Comparison of ENCODE assay signal across 39 cellular contexts in the genomic region with DNA sequence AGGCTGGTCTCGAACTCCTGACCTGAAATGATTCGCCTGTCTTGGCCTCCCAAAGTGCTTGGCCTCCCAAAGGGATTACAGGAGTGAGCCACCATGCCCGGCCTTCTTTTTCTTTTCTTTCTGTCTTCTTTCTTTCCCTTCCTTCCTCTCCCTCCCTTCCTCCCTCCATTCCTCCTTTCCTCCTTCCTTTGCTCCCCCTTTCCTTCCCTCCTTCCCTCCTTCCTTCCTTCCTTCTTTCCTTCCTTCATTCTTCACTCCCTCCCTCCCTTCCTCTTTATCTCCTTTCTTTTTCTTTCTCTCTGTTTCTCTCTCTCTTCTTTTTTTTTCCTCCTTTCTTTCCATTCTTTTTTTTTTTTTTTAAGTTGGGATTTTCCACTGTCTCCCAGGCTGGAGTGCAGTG. TPM values are rescaled to one million over a fixed set of nuclear protein-coding genes. Genes with fewer than 3 reads are reported as not detected.
"Had no signal": no experiment of that assay in that cellular context is flagged by ENCODE, and none has a peak within 500 bp of the region (broad histone marks: within the 10 kb centered on the region; RNA-seq: fewer than 3 reads in every experiment).

No MANE protein-coding gene starts in this region.

- ATAC-seq: activated CD8-positive, alpha-beta T cell treated with anti-CD3 and anti-CD28 coated beads for 36 hours; activated naive CD4-positive, alpha-beta T cell treated with anti-CD3 and anti-CD28 coated beads, Interleukin-2, amount 50 U/mL, for 72 hours; activated T-cell treated with anti-CD3 and anti-CD28 coated beads, Interleukin-2, amount 50 U/mL, for 4 hours; activated T-cell treated with anti-CD3 and anti-CD28 coated beads, Interleukin-2, amount 50 U/mL, for 72 hours; activated T-helper 17 cell treated with anti-CD3 and anti-CD28 coated beads, Interleukin-2, amount 50 U/mL, for 72 hours; body of pancreas had no signal

- FAIRE-seq: astrocyte, bronchial epithelial cell, TTC549 had no signal

- H3K27ac ChIP-seq: adrenal gland, body of pancreas, brain microvascular endothelial cell, cardiac muscle cell, VCaP had no signal

- H3K36me3 ChIP-seq: brain microvascular endothelial cell, cardiac muscle cell had no signal

- H3K9me3 ChIP-seq: adrenal gland, body of pancreas had no signal

- H3K27me3 ChIP-seq: adrenal gland, body of pancreas had no signal

- H3K4me3 ChIP-seq: adrenal gland, body of pancreas, cardiac muscle cell had no signal

- H3K36me3 Mint-ChIP-seq: activated CD4-positive, alpha-beta memory T cell treated with anti-CD3 and anti-CD28 coated beads for 36 hours; activated naive CD4-positive, alpha-beta T cell treated with anti-CD3 and anti-CD28 coated beads, Interleukin-2, amount 50 U/mL, for 72 hours; activated naive CD8-positive, alpha-beta T cell treated with anti-CD3 and anti-CD28 coated beads for 36 hours had no signal

- H3K9me3 Mint-ChIP-seq: activated B cell treated with CpG ODN at 0.5 μM for 24 hours; activated CD4-positive, alpha-beta memory T cell treated with anti-CD3 and anti-CD28 coated beads for 36 hours; activated CD4-positive, alpha-beta T cell treated with anti-CD3 and anti-CD28 coated beads, Interleukin-2, amount 10 ng/mL, durations not matched to agents 24 days and 14 days; activated CD8-positive, alpha-beta T cell treated with anti-CD3 and anti-CD28 coated beads for 36 hours; activated naive CD4-positive, alpha-beta T cell treated with anti-CD3 and anti-CD28 coated beads, Interleukin-2, amount 10 ng/mL, durations not matched to agents 7 days and 5 days; activated naive CD4-positive, alpha-beta T cell treated with anti-CD3 and anti-CD28 coated beads, Interleukin-2, amount 50 U/mL, for 72 hours; activated naive CD8-positive, alpha-beta T cell treated with anti-CD3 and anti-CD28 coated beads for 36 hours; activated T-cell treated with anti-CD3 and anti-CD28 coated beads, Interleukin-2, amount 50 U/mL, for 4 hours; activated T-cell treated with anti-CD3 and anti-CD28 coated beads, Interleukin-2, amount 50 U/mL, for 72 hours; activated T-helper 1 cell treated with anti-CD3 and anti-CD28 coated beads, Interleukin-12 subunit alpha, Interleukin-12 subunit beta, Interleukin-2, Interleukin-4 antibody, amounts not matched to agents 30 ng/mL and 10 ng/mL and 1 ng/mL, durations not matched to agents 14 hours and 24 hours and 36 hours; activated T-helper 17 cell treated with anti-CD3 and anti-CD28 coated beads, Interleukin-2, amount 50 U/mL, for 72 hours; central memory CD8-positive, alpha-beta T cell; T-helper 1 cell treated with Interleukin-12 subunit alpha and Interleukin-12 subunit beta and Interleukin-4 antibody, amounts not matched to agents 30 μg/mL and 1 μg/mL, for 36 hours; T-helper 2 cell treated with Interferon-gamma antibody and Interleukin-4, amounts not matched to agents 5 μg/mL and 100 μg/mL, for 36 hours had no signal

- H3K27ac Mint-ChIP-seq: activated B cell treated with CpG ODN at 0.5 μM for 24 hours; activated CD4-positive, alpha-beta memory T cell treated with anti-CD3 and anti-CD28 coated beads for 36 hours; activated CD4-positive, alpha-beta T cell treated with anti-CD3 and anti-CD28 coated beads, Interleukin-2, amount 10 ng/mL, durations not matched to agents 24 days and 14 days; activated CD8-positive, alpha-beta T cell treated with anti-CD3 and anti-CD28 coated beads for 36 hours; activated naive CD4-positive, alpha-beta T cell treated with anti-CD3 and anti-CD28 coated beads, Interleukin-2, amount 10 ng/mL, durations not matched to agents 7 days and 5 days; activated naive CD8-positive, alpha-beta T cell treated with anti-CD3 and anti-CD28 coated beads for 36 hours; activated T-cell treated with anti-CD3 and anti-CD28 coated beads, Interleukin-2, amount 50 U/mL, for 72 hours; activated T-helper 17 cell treated with anti-CD3 and anti-CD28 coated beads, Interleukin-2, amount 50 U/mL, for 72 hours; T-helper 1 cell treated with Interleukin-12 subunit alpha and Interleukin-12 subunit beta and Interleukin-4 antibody, amounts not matched to agents 30 μg/mL and 1 μg/mL, for 36 hours; T-helper 2 cell treated with Interferon-gamma antibody and Interleukin-4, amounts not matched to agents 5 μg/mL and 100 μg/mL, for 36 hours had no signal

- H3K4me1 ChIP-seq: adrenal gland had no signal

- H3K4me3 Mint-ChIP-seq: activated B cell treated with CpG ODN at 0.5 μM for 24 hours; activated CD4-positive, alpha-beta memory T cell treated with anti-CD3 and anti-CD28 coated beads for 36 hours; activated CD4-positive, alpha-beta T cell treated with anti-CD3 and anti-CD28 coated beads, Interleukin-2, amount 10 ng/mL, durations not matched to agents 24 days and 14 days; activated CD8-positive, alpha-beta T cell treated with anti-CD3 and anti-CD28 coated beads for 36 hours; activated naive CD4-positive, alpha-beta T cell treated with anti-CD3 and anti-CD28 coated beads, Interleukin-2, amount 10 ng/mL, durations not matched to agents 7 days and 5 days; activated naive CD8-positive, alpha-beta T cell treated with anti-CD3 and anti-CD28 coated beads for 36 hours; activated T-cell treated with anti-CD3 and anti-CD28 coated beads, Interleukin-2, amount 50 U/mL, for 4 hours; activated T-cell treated with anti-CD3 and anti-CD28 coated beads, Interleukin-2, amount 50 U/mL, for 72 hours; activated T-helper 1 cell treated with anti-CD3 and anti-CD28 coated beads, Interleukin-12 subunit alpha, Interleukin-12 subunit beta, Interleukin-2, Interleukin-4 antibody, amounts not matched to agents 30 ng/mL and 10 ng/mL and 1 ng/mL, durations not matched to agents 14 hours and 24 hours and 36 hours; activated T-helper 17 cell treated with anti-CD3 and anti-CD28 coated beads, Interleukin-2, amount 50 U/mL, for 72 hours; central memory CD8-positive, alpha-beta T cell; T-helper 1 cell treated with Interleukin-12 subunit alpha and Interleukin-12 subunit beta and Interleukin-4 antibody, amounts not matched to agents 30 μg/mL and 1 μg/mL, for 36 hours; T-helper 2 cell treated with Interferon-gamma antibody and Interleukin-4, amounts not matched to agents 5 μg/mL and 100 μg/mL, for 36 hours had no signal

- DNase-seq: activated B cell treated with CpG ODN at 0.5 μM for 24 hours; activated CD4-positive, alpha-beta memory T cell treated with anti-CD3 and anti-CD28 coated beads for 36 hours; activated CD4-positive, alpha-beta T cell treated with anti-CD3 and anti-CD28 coated beads for 4 hours; activated CD4-positive, alpha-beta T cell treated with anti-CD3 and anti-CD28 coated beads, Interleukin-2, amount 10 ng/mL, durations not matched to agents 24 days and 14 days; activated CD4-positive, alpha-beta T cell treated with anti-CD3 and anti-CD28 coated beads, Interleukin-2, amount 50 U/mL, for 1 hour; activated CD4-positive, alpha-beta T cell treated with anti-CD3 and anti-CD28 coated beads, Interleukin-2, amount 50 U/mL, for 4 hours; activated CD4-positive, CD25-positive, alpha-beta regulatory T cell treated with anti-CD3 and anti-CD28 coated beads, Interleukin-2, amount 50 U/mL, for 72 hours; activated CD8-positive, alpha-beta memory T cell treated with anti-CD3 and anti-CD28 coated beads, Interleukin-2, amount 50 U/mL, for 4 hours; activated CD8-positive, alpha-beta T cell treated with anti-CD3 and anti-CD28 coated beads for 36 hours; activated effector memory CD4-positive, alpha-beta T cell treated with anti-CD3 and anti-CD28 coated beads, Interleukin-2, amount 50 U/mL, for 16 hours; activated gamma-delta T cell treated with Interleukin-2 at 50 U/mL for 16 hours; activated naive CD4-positive, alpha-beta T cell; activated naive CD4-positive, alpha-beta T cell treated with anti-CD3 and anti-CD28 coated beads, Interleukin-2, amount 10 ng/mL, durations not matched to agents 7 days and 5 days; activated naive CD8-positive, alpha-beta T cell treated with anti-CD3 and anti-CD28 coated beads for 36 hours; activated T-cell treated with anti-CD3 and anti-CD28 coated beads for 4 hours; activated T-cell treated with anti-CD3 and anti-CD28 coated beads, Interleukin-2, amount 50 U/mL, for 1 hour; activated T-cell treated with anti-CD3 and anti-CD28 coated beads, Interleukin-2, amount 50 U/mL, for 4 hours; activated T-cell treated with anti-CD3 and anti-CD28 coated beads, Interleukin-2, amount 50 U/mL, for 72 hours; adrenal gland; amniotic stem cell; body of pancreas; brain microvascular endothelial cell; caudate nucleus; cerebellar nuclear complex; T-helper 1 cell; T-helper 2 cell; T-helper 9 cell had no signal

RNA-seq across cellular contexts. Expression of gene TNFSF14, which starts 38.4 kb away (rescaled TPM):
- total RNA-seq: astrocyte, cardiac muscle cell, chondrocyte had no signal
- polyA plus RNA-seq: cardiac muscle cell had no signal
